1 cellular context compared by ENCODE assay signal in the genomic region with DNA sequence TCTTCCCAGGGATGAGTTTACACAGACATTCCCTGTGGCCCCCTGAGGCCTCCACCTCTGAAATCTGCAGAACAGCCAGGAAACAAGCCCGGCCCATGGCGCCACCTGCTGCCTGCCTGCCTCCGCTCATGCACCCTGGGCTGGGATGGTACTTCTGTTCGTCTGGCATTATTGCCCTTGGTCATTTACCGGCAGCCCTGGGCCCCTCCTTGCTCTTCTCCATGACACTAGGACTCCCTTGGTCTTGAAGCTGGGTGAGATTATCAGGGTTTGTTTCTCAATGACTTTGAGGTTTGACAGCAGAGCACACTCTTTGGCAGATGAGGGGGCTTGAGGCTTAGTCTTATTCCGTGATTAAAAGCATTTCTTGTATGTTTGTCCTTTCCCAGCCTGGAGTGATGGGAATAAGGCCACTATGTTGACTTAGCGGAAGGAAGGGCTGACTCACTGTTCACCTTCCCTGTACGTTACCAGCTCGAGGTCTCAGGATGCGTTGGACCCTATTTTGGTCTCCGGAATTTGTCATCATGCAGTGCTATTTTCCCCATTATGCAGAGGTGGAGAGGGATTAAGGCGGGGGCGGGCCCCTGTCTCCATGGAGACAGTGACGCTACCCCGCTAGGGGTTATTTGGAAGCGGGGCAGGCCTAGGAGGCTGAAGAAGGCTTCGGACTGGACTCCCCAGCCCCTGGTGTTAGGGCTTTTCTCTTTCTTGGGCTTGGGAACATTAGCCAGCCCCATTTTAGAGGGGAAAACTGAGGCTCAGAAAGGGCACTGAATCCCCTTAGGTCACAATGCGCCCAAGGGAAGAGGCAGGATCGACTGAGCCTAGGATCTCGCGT.
A peak's percentile ranks its signal among the peaks of the same experiment; 100 is the strongest.
TF ChIP-seq lines count a peak whose summit lies in the region.

No MANE protein-coding gene starts in this region.

TF ChIP-seq in K562, 482 proteins besides CTCF, POLR2A, EP300 and RAD21 (continued from another document and continues in another):
- TF ChIP-seq, protein P1, sequence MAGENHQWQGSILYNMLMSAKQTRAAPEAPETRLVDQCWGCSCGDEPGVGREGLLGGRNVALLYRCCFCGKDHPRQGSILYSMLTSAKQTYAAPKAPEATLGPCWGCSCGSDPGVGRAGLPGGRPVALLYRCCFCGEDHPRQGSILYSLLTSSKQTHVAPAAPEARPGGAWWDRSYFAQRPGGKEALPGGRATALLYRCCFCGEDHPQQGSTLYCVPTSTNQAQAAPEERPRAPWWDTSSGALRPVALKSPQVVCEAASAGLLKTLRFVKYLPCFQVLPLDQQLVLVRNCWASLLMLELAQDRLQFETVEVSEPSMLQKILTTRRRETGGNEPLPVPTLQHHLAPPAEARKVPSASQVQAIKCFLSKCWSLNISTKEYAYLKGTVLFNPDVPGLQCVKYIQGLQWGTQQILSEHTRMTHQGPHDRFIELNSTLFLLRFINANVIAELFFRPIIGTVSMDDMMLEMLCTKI (IDR thresholded peaks at IDR 0.05; ENCODE audit: partially characterized antibody): no peak
- TF ChIP-seq, protein P2, sequence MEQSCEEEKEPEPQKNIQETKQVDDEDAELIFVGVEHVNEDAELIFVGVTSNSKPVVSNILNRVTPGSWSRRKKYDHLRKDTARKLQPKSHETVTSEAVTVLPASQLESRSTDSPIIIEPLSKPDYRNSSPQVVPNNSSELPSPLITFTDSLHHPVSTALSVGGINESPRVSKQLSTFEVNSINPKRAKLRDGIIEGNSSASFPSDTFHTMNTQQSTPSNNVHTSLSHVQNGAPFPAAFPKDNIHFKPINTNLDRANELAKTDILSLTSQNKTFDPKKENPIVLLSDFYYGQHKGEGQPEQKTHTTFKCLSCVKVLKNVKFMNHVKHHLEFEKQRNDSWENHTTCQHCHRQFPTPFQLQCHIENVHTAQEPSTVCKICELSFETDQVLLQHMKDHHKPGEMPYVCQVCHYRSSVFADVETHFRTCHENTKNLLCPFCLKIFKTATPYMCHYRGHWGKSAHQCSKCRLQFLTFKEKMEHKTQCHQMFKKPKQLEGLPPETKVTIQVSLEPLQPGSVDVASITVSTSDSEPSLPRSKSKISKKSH (CRISPR knock-in tag; IDR thresholded peaks at IDR 0.05): no peak
- TF ChIP-seq NFYB (IDR thresholded peaks at IDR 0.05; ENCODE audit: extremely low read depth, insufficient read length): no peak
- TF ChIP-seq ELF4 (CRISPR knock-in tag; IDR thresholded peaks at IDR 0.05): no peak
- TF ChIP-seq, protein P3, sequence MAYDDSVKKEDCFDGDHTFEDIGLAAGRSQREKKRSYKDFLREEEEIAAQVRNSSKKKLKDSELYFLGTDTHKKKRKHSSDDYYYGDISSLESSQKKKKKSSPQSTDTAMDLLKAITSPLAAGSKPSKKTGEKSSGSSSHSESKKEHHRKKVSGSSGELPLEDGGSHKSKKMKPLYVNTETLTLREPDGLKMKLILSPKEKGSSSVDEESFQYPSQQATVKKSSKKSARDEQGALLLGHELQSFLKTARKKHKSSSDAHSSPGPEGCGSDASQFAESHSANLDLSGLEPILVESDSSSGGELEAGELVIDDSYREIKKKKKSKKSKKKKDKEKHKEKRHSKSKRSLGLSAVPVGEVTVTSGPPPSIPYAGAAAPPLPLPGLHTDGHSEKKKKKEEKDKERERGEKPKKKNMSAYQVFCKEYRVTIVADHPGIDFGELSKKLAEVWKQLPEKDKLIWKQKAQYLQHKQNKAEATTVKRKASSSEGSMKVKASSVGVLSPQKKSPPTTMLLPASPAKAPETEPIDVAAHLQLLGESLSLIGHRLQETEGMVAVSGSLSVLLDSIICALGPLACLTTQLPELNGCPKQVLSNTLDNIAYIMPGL (CRISPR knock-in tag; IDR thresholded peaks at IDR 0.05): no peak
- no peak for TF ChIP-seq POU5F1 (IDR thresholded peaks at IDR 0.05; ENCODE audit: borderline replicate concordance, low read depth, low read length, partially characterized antibody)
- peak; percentile 93 for TF ChIP-seq RFX1 (IDR thresholded peaks at IDR 0.05)
- TF ChIP-seq, protein P4, sequence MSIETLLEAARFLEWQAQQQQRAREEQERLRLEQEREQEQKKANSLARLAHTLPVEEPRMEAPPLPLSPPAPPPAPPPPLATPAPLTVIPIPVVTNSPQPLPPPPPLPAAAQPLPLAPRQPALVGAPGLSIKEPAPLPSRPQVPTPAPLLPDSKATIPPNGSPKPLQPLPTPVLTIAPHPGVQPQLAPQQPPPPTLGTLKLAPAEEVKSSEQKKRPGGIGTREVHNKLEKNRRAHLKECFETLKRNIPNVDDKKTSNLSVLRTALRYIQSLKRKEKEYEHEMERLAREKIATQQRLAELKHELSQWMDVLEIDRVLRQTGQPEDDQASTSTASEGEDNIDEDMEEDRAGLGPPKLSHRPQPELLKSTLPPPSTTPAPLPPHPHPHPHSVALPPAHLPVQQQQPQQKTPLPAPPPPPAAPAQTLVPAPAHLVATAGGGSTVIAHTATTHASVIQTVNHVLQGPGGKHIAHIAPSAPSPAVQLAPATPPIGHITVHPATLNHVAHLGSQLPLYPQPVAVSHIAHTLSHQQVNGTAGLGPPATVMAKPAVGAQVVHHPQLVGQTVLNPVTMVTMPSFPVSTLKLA (conservative IDR thresholded peaks at IDR 0.05): peak in 1 of 2 experiments; percentile 37; a peak in 1 of 4 replicates
- TF ChIP-seq, protein P5, sequence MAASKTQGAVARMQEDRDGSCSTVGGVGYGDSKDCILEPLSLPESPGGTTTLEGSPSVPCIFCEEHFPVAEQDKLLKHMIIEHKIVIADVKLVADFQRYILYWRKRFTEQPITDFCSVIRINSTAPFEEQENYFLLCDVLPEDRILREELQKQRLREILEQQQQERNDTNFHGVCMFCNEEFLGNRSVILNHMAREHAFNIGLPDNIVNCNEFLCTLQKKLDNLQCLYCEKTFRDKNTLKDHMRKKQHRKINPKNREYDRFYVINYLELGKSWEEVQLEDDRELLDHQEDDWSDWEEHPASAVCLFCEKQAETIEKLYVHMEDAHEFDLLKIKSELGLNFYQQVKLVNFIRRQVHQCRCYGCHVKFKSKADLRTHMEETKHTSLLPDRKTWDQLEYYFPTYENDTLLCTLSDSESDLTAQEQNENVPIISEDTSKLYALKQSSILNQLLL (CRISPR knock-in tag; IDR thresholded peaks at IDR 0.05; ENCODE audit: borderline replicate concordance): no peak
- no peak for TF ChIP-seq SUPT5H (IDR thresholded peaks at IDR 0.05)
- TF ChIP-seq, protein P6, sequence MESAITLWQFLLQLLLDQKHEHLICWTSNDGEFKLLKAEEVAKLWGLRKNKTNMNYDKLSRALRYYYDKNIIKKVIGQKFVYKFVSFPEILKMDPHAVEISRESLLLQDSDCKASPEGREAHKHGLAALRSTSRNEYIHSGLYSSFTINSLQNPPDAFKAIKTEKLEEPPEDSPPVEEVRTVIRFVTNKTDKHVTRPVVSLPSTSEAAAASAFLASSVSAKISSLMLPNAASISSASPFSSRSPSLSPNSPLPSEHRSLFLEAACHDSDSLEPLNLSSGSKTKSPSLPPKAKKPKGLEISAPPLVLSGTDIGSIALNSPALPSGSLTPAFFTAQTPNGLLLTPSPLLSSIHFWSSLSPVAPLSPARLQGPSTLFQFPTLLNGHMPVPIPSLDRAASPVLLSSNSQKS (CRISPR knock-in tag; IDR thresholded peaks at IDR 0.05): no peak
- TF ChIP-seq HDAC1 (IDR thresholded peaks at IDR 0.05): peak in 1 of 2 experiments; percentile 73; a peak in 2 of 4 replicates
- TF ChIP-seq, protein P7, sequence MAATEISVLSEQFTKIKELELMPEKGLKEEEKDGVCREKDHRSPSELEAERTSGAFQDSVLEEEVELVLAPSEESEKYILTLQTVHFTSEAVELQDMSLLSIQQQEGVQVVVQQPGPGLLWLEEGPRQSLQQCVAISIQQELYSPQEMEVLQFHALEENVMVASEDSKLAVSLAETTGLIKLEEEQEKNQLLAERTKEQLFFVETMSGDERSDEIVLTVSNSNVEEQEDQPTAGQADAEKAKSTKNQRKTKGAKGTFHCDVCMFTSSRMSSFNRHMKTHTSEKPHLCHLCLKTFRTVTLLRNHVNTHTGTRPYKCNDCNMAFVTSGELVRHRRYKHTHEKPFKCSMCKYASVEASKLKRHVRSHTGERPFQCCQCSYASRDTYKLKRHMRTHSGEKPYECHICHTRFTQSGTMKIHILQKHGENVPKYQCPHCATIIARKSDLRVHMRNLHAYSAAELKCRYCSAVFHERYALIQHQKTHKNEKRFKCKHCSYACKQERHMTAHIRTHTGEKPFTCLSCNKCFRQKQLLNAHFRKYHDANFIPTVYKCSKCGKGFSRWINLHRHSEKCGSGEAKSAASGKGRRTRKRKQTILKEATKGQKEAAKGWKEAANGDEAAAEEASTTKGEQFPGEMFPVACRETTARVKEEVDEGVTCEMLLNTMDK (IDR thresholded peaks at IDR 0.05; ENCODE audit: borderline replicate concordance, insufficient read depth, low read depth, low read length, poor library complexity, severe bottlenecking): peak; percentile 16
- no peak for TF ChIP-seq PPARD (CRISPR knock-in tag; IDR thresholded peaks at IDR 0.05)
- TF ChIP-seq TFAM (CRISPR knock-in tag; conservative IDR thresholded peaks at IDR 0.05): no peak
- no peak for TF ChIP-seq ZC3H8 (IDR thresholded peaks at IDR 0.05)
- TF ChIP-seq RBFOX2 (IDR thresholded peaks at IDR 0.05; ENCODE audit: low read depth, low read length): no peak
- TF ChIP-seq ZNF23 (CRISPR knock-in tag; IDR thresholded peaks at IDR 0.05): no peak
- TF ChIP-seq ESRRA (IDR thresholded peaks at IDR 0.05; ENCODE audit: borderline replicate concordance, low read depth): peak; percentile 79
- no peak for TF ChIP-seq HCFC1 (IDR thresholded peaks at IDR 0.05; ENCODE audit: low read depth, low read length)
- TF ChIP-seq, protein P8, sequence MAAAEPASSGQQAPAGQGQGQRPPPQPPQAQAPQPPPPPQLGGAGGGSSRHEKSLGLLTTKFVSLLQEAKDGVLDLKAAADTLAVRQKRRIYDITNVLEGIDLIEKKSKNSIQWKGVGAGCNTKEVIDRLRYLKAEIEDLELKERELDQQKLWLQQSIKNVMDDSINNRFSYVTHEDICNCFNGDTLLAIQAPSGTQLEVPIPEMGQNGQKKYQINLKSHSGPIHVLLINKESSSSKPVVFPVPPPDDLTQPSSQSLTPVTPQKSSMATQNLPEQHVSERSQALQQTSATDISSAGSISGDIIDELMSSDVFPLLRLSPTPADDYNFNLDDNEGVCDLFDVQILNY (CRISPR knock-in tag; IDR thresholded peaks at IDR 0.05): no peak
- TF ChIP-seq ZNF384 (IDR thresholded peaks at IDR 0.05; ENCODE audit: low read depth, low read length): no peak
- TF ChIP-seq POLR2H (tag; IDR thresholded peaks at IDR 0.05; ENCODE audit: low read depth): no peak
- TF ChIP-seq, protein P9, sequence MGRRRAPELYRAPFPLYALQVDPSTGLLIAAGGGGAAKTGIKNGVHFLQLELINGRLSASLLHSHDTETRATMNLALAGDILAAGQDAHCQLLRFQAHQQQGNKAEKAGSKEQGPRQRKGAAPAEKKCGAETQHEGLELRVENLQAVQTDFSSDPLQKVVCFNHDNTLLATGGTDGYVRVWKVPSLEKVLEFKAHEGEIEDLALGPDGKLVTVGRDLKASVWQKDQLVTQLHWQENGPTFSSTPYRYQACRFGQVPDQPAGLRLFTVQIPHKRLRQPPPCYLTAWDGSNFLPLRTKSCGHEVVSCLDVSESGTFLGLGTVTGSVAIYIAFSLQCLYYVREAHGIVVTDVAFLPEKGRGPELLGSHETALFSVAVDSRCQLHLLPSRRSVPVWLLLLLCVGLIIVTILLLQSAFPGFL (CRISPR knock-in tag; IDR thresholded peaks at IDR 0.05): 0 out of 2 replicates have a peak, but pooled peaks have one; percentile 45
- TF ChIP-seq, protein P10, sequence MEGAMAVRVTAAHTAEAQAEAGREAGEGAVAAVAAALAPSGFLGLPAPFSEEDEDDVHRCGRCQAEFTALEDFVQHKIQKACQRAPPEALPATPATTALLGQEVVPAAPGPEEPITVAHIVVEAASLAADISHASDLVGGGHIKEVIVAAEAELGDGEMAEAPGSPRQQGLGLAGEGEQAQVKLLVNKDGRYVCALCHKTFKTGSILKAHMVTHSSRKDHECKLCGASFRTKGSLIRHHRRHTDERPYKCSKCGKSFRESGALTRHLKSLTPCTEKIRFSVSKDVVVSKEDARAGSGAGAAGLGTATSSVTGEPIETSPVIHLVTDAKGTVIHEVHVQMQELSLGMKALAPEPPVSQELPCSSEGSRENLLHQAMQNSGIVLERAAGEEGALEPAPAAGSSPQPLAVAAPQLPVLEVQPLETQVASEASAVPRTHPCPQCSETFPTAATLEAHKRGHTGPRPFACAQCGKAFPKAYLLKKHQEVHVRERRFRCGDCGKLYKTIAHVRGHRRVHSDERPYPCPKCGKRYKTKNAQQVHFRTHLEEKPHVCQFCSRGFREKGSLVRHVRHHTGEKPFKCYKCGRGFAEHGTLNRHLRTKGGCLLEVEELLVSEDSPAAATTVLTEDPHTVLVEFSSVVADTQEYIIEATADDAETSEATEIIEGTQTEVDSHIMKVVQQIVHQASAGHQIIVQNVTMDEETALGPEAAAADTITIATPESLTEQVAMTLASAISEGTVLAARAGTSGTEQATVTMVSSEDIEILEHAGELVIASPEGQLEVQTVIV (CRISPR knock-in tag; IDR thresholded peaks at IDR 0.05; ENCODE audit: borderline replicate concordance): no peak
- 0 out of 4 replicates have a peak, but pooled peaks of 1 of the 2 experiments have one; percentile 14 for TF ChIP-seq MAZ (CRISPR knock-in tag; conservative IDR thresholded peaks at IDR 0.05 in 1 of 2, IDR thresholded peaks at IDR 0.05 in 1 of 2)
- peak; percentile 61 for TF ChIP-seq ZFX (CRISPR knock-in tag; IDR thresholded peaks at IDR 0.05)
- TF ChIP-seq SAP30 (IDR thresholded peaks at IDR 0.05; ENCODE audit: borderline replicate concordance, insufficient read depth, low read depth, low read length, poor library complexity, severe bottlenecking): peak; percentile 78
- TF ChIP-seq KLF10 (CRISPR knock-in tag; IDR thresholded peaks at IDR 0.05): no peak
- TF ChIP-seq ZNF76 (CRISPR knock-in tag; IDR thresholded peaks at IDR 0.05; ENCODE audit: borderline replicate concordance): no peak
- no peak for TF ChIP-seq TEAD2 (tag; IDR thresholded peaks at IDR 0.05)
- no peak for TF ChIP-seq MTA2 (IDR thresholded peaks at IDR 0.05; ENCODE audit: low read depth)
- TF ChIP-seq ZBTB17 (CRISPR knock-in tag; IDR thresholded peaks at IDR 0.05): no peak
- TF ChIP-seq STAG1 (CRISPR knock-in tag; IDR thresholded peaks at IDR 0.05; ENCODE audit: borderline replicate concordance): peak; percentile 40; the same call in 1 of the 2 replicates
- TF ChIP-seq HDAC8 (tag; IDR thresholded peaks at IDR 0.05): no peak
- TF ChIP-seq SIN3A (IDR thresholded peaks at IDR 0.05; ENCODE audit: borderline replicate concordance in 2 of 2, control insufficient read depth in 1 of 2, low read depth in 2 of 2, low read length in 2 of 2): peak in 1 of 2 experiments; percentile 80; a peak in 1 of 4 replicates
- TF ChIP-seq EGR1 (conservative IDR thresholded peaks at IDR 0.05): peak; percentile 90
- TF ChIP-seq FOXK2 (conservative IDR thresholded peaks at IDR 0.05 in 1 of 2, IDR thresholded peaks at IDR 0.05 in 1 of 2; ENCODE audit: low read depth in 2 of 2): peak in 1 of 2 experiments; percentile 16; a peak in 1 of 4 replicates
- no peak for TF ChIP-seq RBBP5 (IDR thresholded peaks at IDR 0.05; ENCODE audit: borderline replicate concordance, insufficient read depth, low read length, poor library complexity, severe bottlenecking)
- TF ChIP-seq ARID2 (IDR thresholded peaks at IDR 0.05): no peak
- TF ChIP-seq ZNF586 (CRISPR knock-in tag; conservative IDR thresholded peaks at IDR 0.05): no peak
